In genomic region chr19:33434886-33435705, GRCh38 we compare ENCODE assay signal across 14 cellular contexts.
DNase-seq lines count a peak whose midpoint lies in the region; ATAC-seq and TF ChIP-seq lines count a peak whose summit lies in the region.
"Had no signal": no experiment of that assay in that cellular context is flagged by ENCODE, and none has a peak within 500 bp of the region (broad histone marks: within the 10 kb centered on the region; RNA-seq: fewer than 3 reads in every experiment).

No MANE protein-coding gene starts in this region.

- H3K27me3 ChIP-seq in HCT116 (ENCODE audit: insufficient read depth, low read length), result no peaks in the 10 kb centered on the region
- no peaks in the 10 kb centered on the region for H3K27me3 ChIP-seq in adipocyte (replicated peaks; ENCODE audit: control insufficient read depth, insufficient read depth, low read length)
- H3K27me3 ChIP-seq: ovary had no signal

- no TSS peak for BruUV-seq in HCT116 (replicated peaks; lab: Mats Ljungman, UMichigan)

- POLR2A ChIA-PET in HCT116 (lab: Charles Lee), result no interaction called here

- no peaks in the 10 kb centered on the region for H4K20me1 ChIP-seq in HCT116 (ENCODE audit: insufficient read depth)

- H3K9me3 ChIP-seq in HCT116 (ENCODE audit: control insufficient read depth in 1 of 2, insufficient read depth in 1 of 2, low read depth in 1 of 2, low read length in 2 of 2), result no peaks in the 10 kb centered on the region
- H3K9me3 ChIP-seq in adipocyte (ENCODE audit: control insufficient read depth, low read length), result no peaks in the 10 kb centered on the region
- H3K9me3 ChIP-seq: ovary had no signal

- no peaks in the 10 kb centered on the region for H3K36me3 ChIP-seq in HCT116 (ENCODE audit: control insufficient read depth in 1 of 2, insufficient read depth in 2 of 2, low read length in 2 of 2)
- no peaks in the 10 kb centered on the region for H3K36me3 ChIP-seq in adipocyte (ENCODE audit: control insufficient read depth, insufficient read depth, low read length, severe bottlenecking)
- H3K36me3 ChIP-seq: ovary had no signal

- H2AFZ ChIP-seq in HCT116 (ENCODE audit: low read depth, low read length, poor library complexity, severe bottlenecking), result no peak overlapping the region
- H2AFZ ChIP-seq: PC-9 had no signal

- TF ChIP-seq CTCF in HCT116 (IDR thresholded peaks at IDR 0.05 in 2 of 3, conservative IDR thresholded peaks at IDR 0.05 in 1 of 3; ENCODE audit: borderline replicate concordance in 1 of 3, insufficient read depth in 1 of 3, low read depth in 2 of 3, low read length in 2 of 3), result no peak

- no peak for TF ChIP-seq RAD21 in HCT116 (IDR thresholded peaks at IDR 0.05; ENCODE audit: low read depth)

- H3K4me1 ChIP-seq in HCT116 (ENCODE audit: control insufficient read depth in 1 of 2, insufficient read depth in 2 of 2, low read length in 2 of 2), result no peaks in the 10 kb centered on the region
- H3K4me1 ChIP-seq in adipocyte (ENCODE audit: control insufficient read depth, insufficient read depth, low read length), result no peaks in the 10 kb centered on the region

- no peak overlapping the region for H3K4me2 ChIP-seq in HCT116 (ENCODE audit: low read length)
- H3K4me2 ChIP-seq: PC-9 had no signal

- ATAC-seq in HCT116 (no peak), GM21825 (IDR thresholded peaks at IDR 0.05; ENCODE audit: unreplicated experiment) (no peak)

- no peaks in the 10 kb centered on the region for H3K79me2 ChIP-seq in HCT116 (ENCODE audit: insufficient read depth, low read length)

- no peak overlapping the region for H3K9ac ChIP-seq in HCT116 (ENCODE audit: low read length)
- H3K9ac ChIP-seq in adipocyte (ENCODE audit: low read length), result no peak overlapping the region

- CTCF ChIA-PET in HCT116 (lab: Charles Lee), result no interaction called here

- no peaks in the 10 kb centered on the region for H3K9me2 ChIP-seq in HCT116 (ENCODE audit: insufficient read depth)

- RAD21 ChIA-PET in HCT116 (lab: Charles Lee; ENCODE audit: low non-redundant PET in 1 of 2, low total read pairs in 2 of 2, uncharacterized antibody in 2 of 2, unreplicated experiment in 2 of 2), result no interaction called here

- H3K4me3 ChIP-seq in HCT116 (replicated peaks in 1 of 2; ENCODE audit: low read depth in 1 of 2, low read length in 2 of 2), result no peak overlapping the region
- no peak overlapping the region for H3K4me3 ChIP-seq in adipocyte (ENCODE audit: low read length)
- H3K4me3 ChIP-seq: lung, ovary, PC-9 had no signal

- no peak overlapping the region for H3K27ac ChIP-seq in HCT116 (ENCODE audit: low read depth, low read length)
- H3K27ac ChIP-seq: ovary, PC-9 had no signal

- DNase-seq in AG20443 (ENCODE audit: low spot score) (peak; percentile 65), HCT116 (ENCODE audit: low read depth, low spot score) (no peak), adipocyte (ENCODE audit: low read depth) (peak; percentile 43), iris pigment epithelial cell (ENCODE audit: low read depth) (peak; percentile 30), C1 segment of cervical spinal cord (lab: John Stamatoyannopoulos, UW) (no peak), DMS153 (lab: John Stamatoyannopoulos, UW) (no peak)
- DNase-seq in stimulated activated naive CD4-positive, alpha-beta T cell treated with Interleukin-2 at 50 U/mL for 16 hours (lab: John Stamatoyannopoulos, UW), result no peak
- DNase-seq: activated naive CD4-positive, alpha-beta T cell treated with anti-CD3 and anti-CD28 coated beads, Interleukin-2, amount 10 ng/mL, durations not matched to agents 7 days and 5 days; PC-9; stimulated activated CD4-positive, alpha-beta T cell treated with anti-CD3 and anti-CD28 coated beads, Interleukin-2, amount 100 ng/mL, for 48 hours; T-helper 9 cell had no signal

- TF ChIP-seq POLR2A in HCT116 (IDR thresholded peaks at IDR 0.05; ENCODE audit: borderline replicate concordance, extremely low read depth, insufficient read depth, insufficient read length), result no peak

- intact Hi-C loops in HCT116 (cut with micrococcal nuclease), result no loop called here

TF ChIP-seq in HCT116, 20 proteins besides CTCF, POLR2A, EP300 and RAD21:
- TF ChIP-seq CEBPB (IDR thresholded peaks at IDR 0.05; ENCODE audit: low read depth) (no peak), TCF7L2 (IDR thresholded peaks at IDR 0.05; ENCODE audit: borderline replicate concordance, extremely low read depth, insufficient read depth, insufficient read length) (peak; percentile 13)

Comparison
In these comparisons a context has a peak if more than half of its experiments do, and no peak if none do; other contexts are left out.
1. DNase-seq: peak in AG20443 (single experiment), adipocyte (single experiment) and iris pigment epithelial cell (single experiment); none in HCT116 (single experiment), C1 segment of cervical spinal cord (0 of 14), DMS153 (single experiment) and stimulated activated naive CD4-positive, alpha-beta T cell treated with Interleukin-2 at 50 U/mL for 16 hours (single experiment).